ENCODE assay signal across 8 cellular contexts in the genomic region with DNA sequence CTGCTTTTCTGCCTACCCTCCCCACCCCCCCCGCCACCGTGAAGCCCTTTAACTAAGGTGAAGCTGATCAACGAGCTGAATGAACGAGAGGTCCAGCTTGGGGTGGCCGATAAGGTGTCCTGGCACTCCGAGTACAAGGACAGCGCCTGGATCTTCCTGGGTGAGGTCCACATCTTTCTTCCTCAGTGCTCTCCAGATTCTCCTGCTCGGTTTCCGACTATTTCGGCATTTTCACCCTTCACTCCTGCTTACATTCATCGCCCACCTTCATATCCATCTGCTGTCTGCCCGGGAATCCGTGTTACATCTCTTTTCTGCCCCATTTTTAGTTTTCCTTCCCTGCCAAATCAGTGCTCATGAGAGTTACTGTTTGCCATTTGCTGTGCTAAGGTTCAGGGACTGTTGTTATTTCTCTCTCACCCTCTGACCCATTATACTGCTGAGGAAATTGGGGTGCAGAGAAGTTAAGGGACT. TPM values are rescaled to one million over a fixed set of nuclear protein-coding genes. Genes with fewer than 3 reads are reported as not detected.
DNase-seq lines count a peak whose midpoint lies in the region; ATAC-seq and TF ChIP-seq lines count a peak whose summit lies in the region.

No MANE protein-coding gene starts in this region.

- H3K4me1 ChIP-seq in BE2C (no peaks in the 10 kb centered on the region), IMR-90 (ENCODE audit: control insufficient read depth, insufficient read depth, low read length) (no peaks in the 10 kb centered on the region)
- no peaks in the 10 kb centered on the region for H3K4me1 ChIP-seq in naive thymus-derived CD4-positive, alpha-beta T cell (ENCODE audit: control insufficient read depth in 2 of 2, insufficient read depth in 2 of 2, low read length in 2 of 2)

- H3K4me3 ChIP-seq in BE2C (ENCODE audit: low read depth, low read length) (peak overlapping the region; percentile 83), IMR-90 (ENCODE audit: insufficient read depth, low read depth, low read length) (peak overlapping the region; percentile 87)
- peak overlapping the region; percentile 95 for H3K4me3 ChIP-seq in naive thymus-derived CD4-positive, alpha-beta T cell (ENCODE audit: low read length)

- peak overlapping the region; percentile 69; the same call in 1 of the 2 replicates for H3K27ac ChIP-seq in IMR-90 (ENCODE audit: insufficient read depth, low read length)
- H3K27ac ChIP-seq in naive thymus-derived CD4-positive, alpha-beta T cell (ENCODE audit: low read depth, low read length), result peak overlapping the region; percentile 79

- H3K9me1 ChIP-seq in IMR-90 (ENCODE audit: insufficient read depth, low read length), result no peaks in the 10 kb centered on the region

- in situ Hi-C loops in IMR-90 (cut with MboI; ENCODE audit: low sequenced_read_pairs), result no loop called here

- no peak for TF ChIP-seq POLR2A in IMR-90 (IDR thresholded peaks at IDR 0.05; ENCODE audit: low read depth, low read length)

- H3K56ac ChIP-seq in IMR-90 (ENCODE audit: extremely low read depth, insufficient read depth, low read length), result peak overlapping the region; percentile 14; the same call in 1 of the 2 replicates

- BruUV-seq in IMR-90 (replicated peaks; lab: Mats Ljungman, UMichigan), result TSS peak; percentile 49

- no peak overlapping the region; the same call in 1 of the 2 replicates for H3K14ac ChIP-seq in IMR-90 (replicated peaks; ENCODE audit: low read depth, low read length)

- peaks cover 0 to 31% (median 25%) of the 10 kb centered on the region in 7 donors for H3K4me1 Mint-ChIP-seq in naive thymus-derived CD4-positive, alpha-beta T cell

- no peak overlapping the region; the same call in 1 of the 2 replicates for H4K5ac ChIP-seq in IMR-90 (ENCODE audit: low read depth, low read length)

- no peak overlapping the region for H2BK5ac ChIP-seq in IMR-90 (ENCODE audit: low read depth, low read length, poor library complexity, severe bottlenecking)

- H2AFZ ChIP-seq in IMR-90 (replicated peaks; ENCODE audit: low read length, poor library complexity), result peak overlapping the region; percentile 87

- H2AK9ac ChIP-seq in IMR-90 (replicated peaks; ENCODE audit: low read depth, low read length, poor library complexity), result peak overlapping the region; percentile 69

- dilution Hi-C loops in IMR-90 (cut with HindIII; ENCODE audit: low sequenced_read_pairs, unreplicated experiment), result no loop called here

- H2AK5ac ChIP-seq in IMR-90 (ENCODE audit: low read depth, low read length), result no peak overlapping the region; the same call in 1 of the 2 replicates

- no peak overlapping the region for H2BK15ac ChIP-seq in IMR-90 (ENCODE audit: low read depth, low read length)

- no peak overlapping the region for H2BK20ac ChIP-seq in IMR-90 (ENCODE audit: low read depth, low read length)

- ATAC-seq in IMR-90 (ENCODE audit: low read depth), result no peak; the same call in 1 of the 2 replicates
- peak; percentile 13 for ATAC-seq in naive thymus-derived CD4-positive, alpha-beta T cell

- no peak overlapping the region for H3K18ac ChIP-seq in IMR-90 (ENCODE audit: low read depth, low read length)

- H4K91ac ChIP-seq in IMR-90 (ENCODE audit: insufficient read depth, low read depth, low read length), result no peak overlapping the region; the same call in 1 of the 2 replicates

- H3K4ac ChIP-seq in IMR-90 (ENCODE audit: low read depth, low read length), result peak overlapping the region; percentile 48

- intact Hi-C loops in IMR-90 (cut with micrococcal nuclease), result no loop called here
- intact Hi-C loops in naive thymus-derived CD4-positive, alpha-beta T cell (cut with micrococcal nuclease), result loop anchor here in 1 of 2 donors (1.0 kb wide), 2 partner anchors 63 to 134 kb away; a partner anchor contains a TSS

- no peak for DNase-seq in BE2C
- no peak for DNase-seq in IMR-90
- DNase-seq in central memory CD4-positive, alpha-beta T cell, result peak; percentile 1
- DNase-seq in naive thymus-derived CD4-positive, alpha-beta T cell, result peak in 2 of 9 donors; percentile 2 to 6
- no peak for DNase-seq in ecto neural progenitor cell (ENCODE audit: low spot score)
- no peak for DNase-seq in NCI-H2107 (lab: John Stamatoyannopoulos, UW)
- DNase-seq in NCI-H82 (lab: John Stamatoyannopoulos, UW), result no peak
- DNase-seq in GM19238 (ENCODE audit: insufficient read length, low spot score), result no peak

- WGBS in IMR-90 (ENCODE audit: extremely low coverage in 2 of 2, insufficient read length in 1 of 2), 2 experiments, result 15% methylated on average over 8 of the region's 13 CpGs; no CpG with 5 or more reads in 1 of the 2 experiments

- H4K8ac ChIP-seq in IMR-90 (ENCODE audit: low read depth in 2 of 2, low read length in 2 of 2), result peak overlapping the region; percentile 32 to 71; a peak in 1 of 4 replicates

- H3K4me3 Mint-ChIP-seq in naive thymus-derived CD4-positive, alpha-beta T cell, result peak overlapping the region; percentile 83 to 97 (median 94)

- no peak overlapping the region for H2BK120ac ChIP-seq in IMR-90 (ENCODE audit: low read depth, low read length)

- H3K4me2 ChIP-seq in IMR-90 (ENCODE audit: low read depth, low read length), result peak overlapping the region; percentile 82

- no peak for TF ChIP-seq RAD21 in IMR-90 (IDR thresholded peaks at IDR 0.05; ENCODE audit: low read length)

- peak overlapping the region; percentile 83; the same call in 1 of the 2 replicates for H3K23ac ChIP-seq in IMR-90 (ENCODE audit: low read depth, low read length)

- H3K27me3 Mint-ChIP-seq in naive thymus-derived CD4-positive, alpha-beta T cell, result peaks cover 0 to 9% (median 1%) of the 10 kb centered on the region in 5 donors

- no peaks in the 10 kb centered on the region for H3K9me3 Mint-ChIP-seq in naive thymus-derived CD4-positive, alpha-beta T cell

- H3K79me1 ChIP-seq in IMR-90 (ENCODE audit: low read depth in 1 of 2, low read length in 2 of 2), result peaks cover 3 to 10% of the 10 kb centered on the region in 2 experiments; a peak in 2 of 4 replicates

- no peaks in the 10 kb centered on the region for H4K20me1 ChIP-seq in IMR-90 (ENCODE audit: insufficient read depth, low read length)

- H3K36me3 ChIP-seq in BE2C (no peaks in the 10 kb centered on the region), IMR-90 (ENCODE audit: control insufficient read depth, insufficient read depth, low read length) (peaks cover 9% of the 10 kb centered on the region; the same call in 1 of the 2 replicates)
- H3K36me3 ChIP-seq in naive thymus-derived CD4-positive, alpha-beta T cell (ENCODE audit: control insufficient read depth in 2 of 3, insufficient read depth in 3 of 3, low read length in 3 of 3), result peaks cover 0 to 14% (median 0%) of the 10 kb centered on the region in 3 experiments

- H3K27ac Mint-ChIP-seq in naive thymus-derived CD4-positive, alpha-beta T cell, result peak overlapping the region; percentile 74 to 96 (median 93)

- no peaks in the 10 kb centered on the region for H3K9me3 ChIP-seq in BE2C
- no peaks in the 10 kb centered on the region for H3K9me3 ChIP-seq in IMR-90 (ENCODE audit: control insufficient read depth, insufficient read depth, low read length)
- H3K9me3 ChIP-seq in naive thymus-derived CD4-positive, alpha-beta T cell (ENCODE audit: control insufficient read depth in 2 of 3, low read length in 3 of 3), result no peaks in the 10 kb centered on the region

- CTCF ChIA-PET in IMR-90 (lab: Yijun Ruan, JAX), result interaction anchor here (1.4 kb wide), 1 partner anchor 514 kb away, joined by 4 read pairs; no protein-coding TSS in a partner anchor
- CTCF ChIA-PET in naive thymus-derived CD4-positive, alpha-beta T cell (lab: Charles Lee), result no interaction called here

- H3K9ac ChIP-seq in IMR-90 (ENCODE audit: low read depth, low read length), result peak overlapping the region; percentile 79

- TF ChIP-seq CTCF in BE2C (IDR thresholded peaks at IDR 0.05; ENCODE audit: low read depth, low read length) (no peak), IMR-90 (conservative IDR thresholded peaks at IDR 0.05; ENCODE audit: low read depth, low read length) (no peak)

- POLR2A ChIA-PET in IMR-90 (lab: Charles Lee; ENCODE audit: unreplicated experiment), result interaction anchor here (0.5 kb wide), 1 partner anchor 223 kb away, joined by 5 read pairs; no protein-coding TSS in a partner anchor
- POLR2A ChIA-PET in naive thymus-derived CD4-positive, alpha-beta T cell (lab: Charles Lee), result interaction anchor here (0.6 kb wide), 1 partner anchor 990 kb away, joined by 3 read pairs; no protein-coding TSS in a partner anchor

- peaks cover 0 to 7% (median 0%) of the 10 kb centered on the region in 5 donors for H3K36me3 Mint-ChIP-seq in naive thymus-derived CD4-positive, alpha-beta T cell

- H3K27me3 ChIP-seq in BE2C (no peaks in the 10 kb centered on the region), IMR-90 (ENCODE audit: control insufficient read depth, insufficient read depth, low read length) (no peaks in the 10 kb centered on the region; the same call in 1 of the 2 replicates)
- no peaks in the 10 kb centered on the region for H3K27me3 ChIP-seq in naive thymus-derived CD4-positive, alpha-beta T cell (ENCODE audit: control insufficient read depth in 2 of 2, insufficient read depth in 2 of 2, low read length in 2 of 2)

TF ChIP-seq in IMR-90, 13 proteins besides CTCF, POLR2A, EP300 and RAD21 (continues in another document):
- TF ChIP-seq, protein P1, sequence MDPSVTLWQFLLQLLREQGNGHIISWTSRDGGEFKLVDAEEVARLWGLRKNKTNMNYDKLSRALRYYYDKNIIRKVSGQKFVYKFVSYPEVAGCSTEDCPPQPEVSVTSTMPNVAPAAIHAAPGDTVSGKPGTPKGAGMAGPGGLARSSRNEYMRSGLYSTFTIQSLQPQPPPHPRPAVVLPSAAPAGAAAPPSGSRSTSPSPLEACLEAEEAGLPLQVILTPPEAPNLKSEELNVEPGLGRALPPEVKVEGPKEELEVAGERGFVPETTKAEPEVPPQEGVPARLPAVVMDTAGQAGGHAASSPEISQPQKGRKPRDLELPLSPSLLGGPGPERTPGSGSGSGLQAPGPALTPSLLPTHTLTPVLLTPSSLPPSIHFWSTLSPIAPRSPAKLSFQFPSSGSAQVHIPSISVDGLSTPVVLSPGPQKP (IDR thresholded peaks at IDR 0.05; ENCODE audit: borderline replicate concordance, low read depth, low read length), result no peak
- no peak for TF ChIP-seq MXI1 (IDR thresholded peaks at IDR 0.05; ENCODE audit: borderline replicate concordance, low read depth, low read length)

RNA-seq across cellular contexts. Expression of a gene that starts 0.5 kb away (rescaled TPM):
- 30.9 TPM for polyA plus RNA-seq in BE2C (2012; ENCODE audit: insufficient read depth, insufficient read length, low read depth)
- 8.8 and 18.1 TPM in 2 replicates for total RNA-seq in IMR-90 (2012; rRNA removed)
- polyA plus RNA-seq in IMR-90 (2012; rRNA removed), result 10.9 and 11.4 TPM in 2 replicates
- polyA plus RNA-seq in IMR-90 (2012; cell fraction: cytosol; rRNA removed), result 2.7 and 4.5 TPM in 2 replicates
- polyA plus RNA-seq in IMR-90 (2012; cell fraction: nucleus; rRNA removed; ENCODE audit: low replicate concordance), result 2.0 and 9.3 TPM in 2 replicates
- 10 to 100 TPM; 15.9 to 31.4 (median 26.4) TPM for total RNA-seq in naive thymus-derived CD4-positive, alpha-beta T cell
- polyA plus RNA-seq in naive thymus-derived CD4-positive, alpha-beta T cell, result 10 to 100 TPM; 14.9 to 25.0 TPM

RNA-seq across cellular contexts. Expression of a gene that starts 16.8 kb away (rescaled TPM):
- not detected for polyA plus RNA-seq in BE2C (2012; ENCODE audit: insufficient read depth, insufficient read length, low read depth)
- total RNA-seq in IMR-90 (2012; rRNA removed), result not detected in 2 replicates
- polyA plus RNA-seq in IMR-90 (2012; rRNA removed), result not detected in 2 replicates
- polyA plus RNA-seq in IMR-90 (2012; cell fraction: cytosol; rRNA removed), result not detected in 2 replicates
- polyA plus RNA-seq in IMR-90 (2012; cell fraction: nucleus; rRNA removed; ENCODE audit: low replicate concordance), result not detected in 2 replicates
- total RNA-seq in naive thymus-derived CD4-positive, alpha-beta T cell, result not detected
- not detected for polyA plus RNA-seq in naive thymus-derived CD4-positive, alpha-beta T cell
